19 cellular contexts compared by ENCODE assay signal in genomic region chr5:151179489-151179840, GRCh38. TPM values are rescaled to one million over a fixed set of nuclear protein-coding genes. Genes with fewer than 3 reads are reported as not detected.
DNase-seq lines count a peak whose midpoint lies in the region; ATAC-seq and TF ChIP-seq lines count a peak whose summit lies in the region.
"Had no signal": no experiment of that assay in that cellular context is flagged by ENCODE, and none has a peak within 500 bp of the region (broad histone marks: within the 10 kb centered on the region; RNA-seq: fewer than 3 reads in every experiment).

No MANE protein-coding gene starts in this region.

- no peak overlapping the region for H3K27ac ChIP-seq in esophagus muscularis mucosa (replicated peaks in 1 of 4)
- no peak overlapping the region for H3K27ac ChIP-seq in GM23338 (ENCODE audit: low read depth)
- H3K27ac ChIP-seq in transverse colon: no peak overlapping the region
- H3K27ac ChIP-seq: A549 had no signal

- H3F3A ChIP-seq in GM23338 (replicated peaks; ENCODE audit: low read depth): no peaks in the 10 kb centered on the region

- H3K4me1 ChIP-seq in esophagus muscularis mucosa: peaks cover 0 to 5% (median 2%) of the 10 kb centered on the region in 4 donors
- H3K4me1 ChIP-seq in GM23338 (ENCODE audit: insufficient read depth): no peaks in the 10 kb centered on the region
- H3K4me1 ChIP-seq in transverse colon: no peaks in the 10 kb centered on the region
- H3K4me1 ChIP-seq: A549 had no signal

- peak overlapping the region; percentile 84 for H3K27ac Mint-ChIP-seq in activated naive CD8-positive, alpha-beta T cell
- no peak overlapping the region for H3K27ac Mint-ChIP-seq in activated naive CD8-positive, alpha-beta T cell treated with anti-CD3 and anti-CD28 coated beads, Interleukin-2, amount 50 U/mL, for 24 hours
- peak overlapping the region; percentile 27 to 75 for H3K27ac Mint-ChIP-seq in T-cell
- H3K27ac Mint-ChIP-seq in stimulated activated naive B cell treated with anti-CD40 and anti-IgM and Interleukin-4, amounts not matched to agents 10 μg/mL and 1 μg/mL and 100 μg/mL, for 72 hours: peak overlapping the region; percentile 78
- no peak overlapping the region for H3K27ac Mint-ChIP-seq in GM23338
- H3K27ac Mint-ChIP-seq: HFFc6 had no signal

- no peak overlapping the region for H3K4me3 Mint-ChIP-seq in activated naive CD8-positive, alpha-beta T cell
- no peak overlapping the region for H3K4me3 Mint-ChIP-seq in activated naive CD8-positive, alpha-beta T cell treated with anti-CD3 and anti-CD28 coated beads, Interleukin-2, amount 50 U/mL, for 24 hours
- no peak overlapping the region for H3K4me3 Mint-ChIP-seq in T-cell
- no peak overlapping the region for H3K4me3 Mint-ChIP-seq in stimulated activated naive B cell treated with anti-CD40 and anti-IgM and Interleukin-4, amounts not matched to agents 10 μg/mL and 1 μg/mL and 100 μg/mL, for 72 hours
- H3K4me3 Mint-ChIP-seq in GM23338: no peak overlapping the region
- H3K4me3 Mint-ChIP-seq: HFFc6 had no signal

- intact Hi-C loops in esophagus muscularis mucosa (cut with DNase I): no loop called here
- intact Hi-C loops in transverse colon (cut with DNase I; ENCODE audit: low total_unique reads): loop anchor here (5.0 kb wide), 1 partner anchor 43 kb away; the partner anchor contains the start of gene CCDC69

- H3K36me3 Mint-ChIP-seq in activated naive CD8-positive, alpha-beta T cell: peaks cover 9% of the 10 kb centered on the region
- H3K36me3 Mint-ChIP-seq in activated naive CD8-positive, alpha-beta T cell treated with anti-CD3 and anti-CD28 coated beads, Interleukin-2, amount 50 U/mL, for 24 hours (ENCODE audit: low read depth): peaks cover 5% of the 10 kb centered on the region
- peaks cover 38% of the 10 kb centered on the region for H3K36me3 Mint-ChIP-seq in T-cell
- peaks cover 46 to 57% of the 10 kb centered on the region in 2 donors for H3K36me3 Mint-ChIP-seq in stimulated activated naive B cell treated with anti-CD40 and anti-IgM and Interleukin-4, amounts not matched to agents 10 μg/mL and 1 μg/mL and 100 μg/mL, for 72 hours
- no peaks in the 10 kb centered on the region for H3K36me3 Mint-ChIP-seq in GM23338 (ENCODE audit: low read depth)

- TF ChIP-seq CTCF in esophagus muscularis mucosa (IDR thresholded peaks at IDR 0.05): no peak
- no peak for TF ChIP-seq CTCF in GM23338 (conservative IDR thresholded peaks at IDR 0.05; ENCODE audit: low read depth in 2 of 2)
- TF ChIP-seq CTCF in transverse colon (IDR thresholded peaks at IDR 0.05): no peak

- H2AFZ ChIP-seq in GM23338: no peak overlapping the region

- peaks cover 10% of the 10 kb centered on the region; the same call in 1 of the 2 replicates for H3K9me2 ChIP-seq in GM23338 (ENCODE audit: insufficient read depth)

- H3K4me3 ChIP-seq in esophagus muscularis mucosa: no peak overlapping the region
- H3K4me3 ChIP-seq in GM23338: no peak overlapping the region
- no peak overlapping the region for H3K4me3 ChIP-seq in transverse colon
- H3K4me3 ChIP-seq: A549 had no signal

- H4K20me1 ChIP-seq in GM23338 (replicated peaks; ENCODE audit: insufficient read depth): no peaks in the 10 kb centered on the region

- CTCF ChIA-PET in T-cell (lab: Charles Lee): interaction anchor here (0.5 to 0.7 kb wide), 2 partner anchors 14 to 194 kb away, joined by 3 read pairs; no protein-coding TSS in a partner anchor

- POLR2A ChIA-PET in T-cell (lab: Charles Lee): no interaction called here

- no peaks in the 10 kb centered on the region for H3K79me2 ChIP-seq in GM23338 (replicated peaks; ENCODE audit: insufficient read depth)

- H3K9me3 ChIP-seq in esophagus muscularis mucosa (no peaks in the 10 kb centered on the region), transverse colon (no peaks in the 10 kb centered on the region)
- H3K9me3 ChIP-seq: A549 had no signal

- peaks cover 29 to 69% (median 62%) of the 10 kb centered on the region in 4 donors for H3K36me3 ChIP-seq in esophagus muscularis mucosa
- no peaks in the 10 kb centered on the region for H3K36me3 ChIP-seq in GM23338 (ENCODE audit: insufficient read depth)
- no peaks in the 10 kb centered on the region for H3K36me3 ChIP-seq in transverse colon

- H3K4me2 ChIP-seq in GM23338: no peak overlapping the region
- H3K4me2 ChIP-seq: A549 had no signal

- no peak for TF ChIP-seq EP300 in esophagus muscularis mucosa (IDR thresholded peaks at IDR 0.05)
- TF ChIP-seq EP300 in transverse colon (IDR thresholded peaks at IDR 0.05; ENCODE audit: low read depth): no peak

- WGBS in esophagus muscularis mucosa: 83% methylated on average over 4 of the region's 4 CpGs
- WGBS in transverse colon (ENCODE audit: low coverage in 1 of 2), 2 donors: 95% methylated on average over 4 of the region's 4 CpGs; no CpG with 5 or more reads in 1 of the 2 donors

- no peaks in the 10 kb centered on the region for H3K27me3 Mint-ChIP-seq in activated naive CD8-positive, alpha-beta T cell
- H3K27me3 Mint-ChIP-seq in activated naive CD8-positive, alpha-beta T cell treated with anti-CD3 and anti-CD28 coated beads, Interleukin-2, amount 50 U/mL, for 24 hours: no peaks in the 10 kb centered on the region
- H3K27me3 Mint-ChIP-seq in T-cell (no peaks in the 10 kb centered on the region), GM23338 (ENCODE audit: insufficient read depth, low read depth, poor library complexity) (no peaks in the 10 kb centered on the region)
- no peaks in the 10 kb centered on the region for H3K27me3 Mint-ChIP-seq in stimulated activated naive B cell treated with anti-CD40 and anti-IgM and Interleukin-4, amounts not matched to agents 10 μg/mL and 1 μg/mL and 100 μg/mL, for 72 hours

- TF ChIP-seq POLR2A in esophagus muscularis mucosa (IDR thresholded peaks at IDR 0.05; ENCODE audit: low read depth) (no peak), transverse colon (IDR thresholded peaks at IDR 0.05) (no peak)

- no peaks in the 10 kb centered on the region for H3K27me3 ChIP-seq in esophagus muscularis mucosa
- H3K27me3 ChIP-seq in GM23338 (ENCODE audit: insufficient read depth): no peaks in the 10 kb centered on the region
- no peaks in the 10 kb centered on the region for H3K27me3 ChIP-seq in transverse colon

- in situ Hi-C loops in transverse colon (cut with MboI; ENCODE audit: low pct_ligation_motif_present in 1 of 4, low pct_unique_long_range_greater_than_20kb in 1 of 4, low sequenced_read_pairs in 3 of 4): no loop called here

- ATAC-seq in activated naive CD8-positive, alpha-beta T cell treated with anti-CD3 and anti-CD28 coated beads, Interleukin-2, amount 50 U/mL, for 24 hours: no peak
- ATAC-seq in T-cell (replicated peaks in 1 of 4) (no peak), HG02678 (IDR thresholded peaks at IDR 0.05; ENCODE audit: unreplicated experiment) (no peak), GM23338 (no peak)
- ATAC-seq in stimulated activated naive B cell treated with anti-CD40 and anti-IgM and Interleukin-4, amounts not matched to agents 10 μg/mL and 1 μg/mL and 100 μg/mL, for 72 hours (replicated peaks): no peak
- ATAC-seq: A549, Panc1, Right ventricle myocardium inferior had no signal

- H3K9me3 Mint-ChIP-seq in activated naive CD8-positive, alpha-beta T cell (ENCODE audit: low read depth): no peaks in the 10 kb centered on the region
- no peaks in the 10 kb centered on the region for H3K9me3 Mint-ChIP-seq in activated naive CD8-positive, alpha-beta T cell treated with anti-CD3 and anti-CD28 coated beads, Interleukin-2, amount 50 U/mL, for 24 hours
- H3K9me3 Mint-ChIP-seq in T-cell (no peaks in the 10 kb centered on the region), GM23338 (no peaks in the 10 kb centered on the region; the same call in 2 of the 3 replicates)
- peaks cover 3 to 4% of the 10 kb centered on the region in 2 donors for H3K9me3 Mint-ChIP-seq in stimulated activated naive B cell treated with anti-CD40 and anti-IgM and Interleukin-4, amounts not matched to agents 10 μg/mL and 1 μg/mL and 100 μg/mL, for 72 hours
- H3K9me3 Mint-ChIP-seq: HFFc6 had no signal

- peaks cover 15% of the 10 kb centered on the region for H3K4me1 Mint-ChIP-seq in activated naive CD8-positive, alpha-beta T cell (ENCODE audit: low read depth)
- H3K4me1 Mint-ChIP-seq in activated naive CD8-positive, alpha-beta T cell treated with anti-CD3 and anti-CD28 coated beads, Interleukin-2, amount 50 U/mL, for 24 hours: peaks cover 12% of the 10 kb centered on the region
- H3K4me1 Mint-ChIP-seq in T-cell (peaks cover 14 to 18% (median 14%) of the 10 kb centered on the region in 3 donors), GM23338 (no peaks in the 10 kb centered on the region; the same call in 2 of the 3 replicates)
- peaks cover 38 to 66% of the 10 kb centered on the region in 2 donors for H3K4me1 Mint-ChIP-seq in stimulated activated naive B cell treated with anti-CD40 and anti-IgM and Interleukin-4, amounts not matched to agents 10 μg/mL and 1 μg/mL and 100 μg/mL, for 72 hours

- no peak for DNase-seq in activated naive CD8-positive, alpha-beta T cell treated with anti-CD3 and anti-CD28 coated beads, Interleukin-2, amount 50 U/mL, for 24 hours
- DNase-seq in T-cell (no peak), esophagus muscularis mucosa (ENCODE audit: extremely low spot score) (peak; percentile 42), GM23338 (ENCODE audit: low spot score) (no peak), transverse colon (no peak)
- DNase-seq in stimulated activated naive B cell treated with anti-CD40 and anti-IgM and Interleukin-4, amounts not matched to agents 10 μg/mL and 1 μg/mL and 100 μg/mL, for 72 hours: no peak
- DNase-seq: C1 segment of cervical spinal cord, EL, HFFc6, MM.1S, NCI-H1105, NCI-H1694, NCI-H2227 treated with DMSO at 0.1 percent for 48 hours, NCI-H524 had no signal

TF ChIP-seq in GM23338, 12 proteins besides CTCF, POLR2A, EP300 and RAD21 (continues in another document):
- TF ChIP-seq ETS1 (IDR thresholded peaks at IDR 0.05) (no peak), NANOG (IDR thresholded peaks at IDR 0.05; ENCODE audit: borderline replicate concordance) (no peak)

RNA-seq across cellular contexts. Expression of gene ANXA6, which starts 21.9 kb away (rescaled TPM):
- total RNA-seq in T-cell (100 to 1,000 TPM; 266 to 395 (median 345) TPM), esophagus muscularis mucosa (100 to 1,000 TPM; 232 to 442 (median 374) TPM), transverse colon (10 to 100 TPM; 19.1 to 79.0 (median 55.3) TPM)
- total RNA-seq in GM23338 (2014; rRNA removed; shearing (Covaris generic)): 87.4 and 110 TPM in 2 replicates
- 26.5 and 30.2 TPM in 2 replicates for polyA plus RNA-seq in GM23338 (2016; fragmentation: Nextera tagmentation; extraction: Ambion mirVana)

RNA-seq across cellular contexts. Expression of gene CCDC69, which starts 44.4 kb away (rescaled TPM):
- total RNA-seq in T-cell (100 to 1,000 TPM in 1 of 5 donors, 10 to 100 TPM in 4; 86.3 to 112 (median 93.5) TPM), esophagus muscularis mucosa (100 to 1,000 TPM; 217 to 341 (median 285) TPM), transverse colon (10 to 100 TPM; 37.7 to 89.2 (median 62.1) TPM)
- total RNA-seq in GM23338 (2014; rRNA removed; shearing (Covaris generic)): 5.3 and 6.6 TPM in 2 replicates
- 2.7 and 3.0 TPM in 2 replicates for polyA plus RNA-seq in GM23338 (2016; fragmentation: Nextera tagmentation; extraction: Ambion mirVana)

Comparison
In these comparisons a context has a peak if more than half of its experiments do, and no peak if none do; other contexts are left out.
1. H3K27ac Mint-ChIP-seq: peak in activated naive CD8-positive, alpha-beta T cell (single experiment), T-cell (2 of 2) and stimulated activated naive B cell treated with anti-CD40 and anti-IgM and Interleukin-4, amounts not matched to agents 10 μg/mL and 1 μg/mL and 100 μg/mL, for 72 hours (single experiment); none in activated naive CD8-positive, alpha-beta T cell treated with anti-CD3 and anti-CD28 coated beads, Interleukin-2, amount 50 U/mL, for 24 hours (single experiment) and GM23338 (single experiment).